22 cellular contexts compared by ENCODE assay signal in the genomic region with DNA sequence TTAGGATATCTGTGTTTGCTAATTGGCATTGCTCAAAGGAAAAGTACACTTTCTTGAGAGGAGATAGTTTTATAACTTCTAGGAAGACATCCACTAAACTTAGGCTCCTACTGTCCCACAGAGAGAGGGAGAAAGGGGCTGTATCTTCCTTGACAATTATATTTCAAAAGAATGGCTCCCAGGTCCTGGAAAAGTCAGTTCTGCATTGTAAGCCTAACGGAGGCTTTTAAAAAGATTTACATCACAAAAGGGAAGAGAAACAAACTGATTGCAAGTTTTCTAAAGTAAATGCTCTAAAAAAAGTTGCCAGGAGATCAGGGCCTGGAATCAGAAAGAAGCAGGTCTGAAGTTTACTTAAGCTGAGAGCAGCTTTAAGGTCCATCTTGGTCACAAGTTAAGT.
"Had no signal": no experiment of that assay in that cellular context is flagged by ENCODE, and none has a peak within 500 bp of the region (broad histone marks: within the 10 kb centered on the region; RNA-seq: fewer than 3 reads in every experiment).

No MANE protein-coding gene starts in this region.

- H3K4me1 Mint-ChIP-seq: naive thymus-derived CD8-positive, alpha-beta T cell; nephron progenitor cell; stimulated activated memory B cell treated with anti-CD40 and anti-IgM and Interleukin-4, amounts not matched to agents 10 μg/mL and 1 μg/mL and 100 μg/mL, for 72 hours had no signal

- H3K27me3 Mint-ChIP-seq: effector memory CD8-positive, alpha-beta T cell; naive thymus-derived CD8-positive, alpha-beta T cell; stimulated activated memory B cell treated with anti-CD40 and anti-IgM and Interleukin-4, amounts not matched to agents 10 μg/mL and 1 μg/mL and 100 μg/mL, for 72 hours; type B pancreatic cell had no signal

- ATAC-seq: effector memory CD8-positive, alpha-beta T cell; left cardiac atrium; left lung; naive thymus-derived CD8-positive, alpha-beta T cell; psoas muscle; right cardiac atrium; stimulated activated memory B cell treated with anti-CD40 and anti-IgM and Interleukin-4, amounts not matched to agents 10 μg/mL and 1 μg/mL and 100 μg/mL, for 72 hours; stimulated activated naive CD8-positive, alpha-beta T cell treated with anti-CD3 and anti-CD28 coated beads, Interleukin-15, Interleukin-2, amounts not matched to agents 100 U/mL and 50 U/mL, for 24 hours had no signal

- H3K9me3 ChIP-seq: psoas muscle, sigmoid colon, testis had no signal

- H3K27ac ChIP-seq: coronary artery, left lung, psoas muscle, sigmoid colon, testis, tibial artery had no signal

- H3K36me3 ChIP-seq: left lung, sigmoid colon, tibial artery had no signal

- H3K27me3 ChIP-seq: left lung, sigmoid colon, testis, tibial artery had no signal

- H3K36me3 Mint-ChIP-seq: stimulated activated memory B cell treated with anti-CD40 and anti-IgM and Interleukin-4, amounts not matched to agents 10 μg/mL and 1 μg/mL and 100 μg/mL, for 72 hours; type B pancreatic cell had no signal

- FAIRE-seq: frontal cortex, islet of Langerhans had no signal

- H3K27ac Mint-ChIP-seq: effector memory CD8-positive, alpha-beta T cell; naive thymus-derived CD8-positive, alpha-beta T cell; nephron progenitor cell; stimulated activated memory B cell treated with anti-CD40 and anti-IgM and Interleukin-4, amounts not matched to agents 10 μg/mL and 1 μg/mL and 100 μg/mL, for 72 hours; type B pancreatic cell had no signal

- H3K4me3 ChIP-seq: coronary artery, left lung, psoas muscle, sigmoid colon, testis, tibial artery had no signal

- H3K4me3 Mint-ChIP-seq: effector memory CD8-positive, alpha-beta T cell; naive thymus-derived CD8-positive, alpha-beta T cell; nephron progenitor cell; stimulated activated memory B cell treated with anti-CD40 and anti-IgM and Interleukin-4, amounts not matched to agents 10 μg/mL and 1 μg/mL and 100 μg/mL, for 72 hours; type B pancreatic cell had no signal

- DNase-seq: dermis blood vessel endothelial cell; effector memory CD8-positive, alpha-beta T cell; hypothalamus; left cardiac atrium; left lung; mesendoderm; naive thymus-derived CD8-positive, alpha-beta T cell; nephron progenitor cell; psoas muscle; right cardiac atrium; sigmoid colon; stimulated activated CD4-positive, alpha-beta T cell treated with anti-CD3 and anti-CD28 coated beads, Interleukin-2, amount 100 ng/mL, for 24 hours; stimulated activated CD4-positive, alpha-beta T cell treated with anti-CD3 and anti-CD28 coated beads, Interleukin-4, amount 100 ng/mL, for 4 hours; stimulated activated naive CD8-positive, alpha-beta T cell treated with anti-CD3 and anti-CD28 coated beads, Interleukin-15, Interleukin-2, amounts not matched to agents 100 U/mL and 50 U/mL, for 24 hours; substantia nigra; testis; tibial artery had no signal

- H3K9me3 Mint-ChIP-seq: type B pancreatic cell had no signal

- H3K4me1 ChIP-seq: left lung, psoas muscle, sigmoid colon, testis, tibial artery had no signal
